9 cellular contexts compared by ENCODE assay signal in the genomic region with DNA sequence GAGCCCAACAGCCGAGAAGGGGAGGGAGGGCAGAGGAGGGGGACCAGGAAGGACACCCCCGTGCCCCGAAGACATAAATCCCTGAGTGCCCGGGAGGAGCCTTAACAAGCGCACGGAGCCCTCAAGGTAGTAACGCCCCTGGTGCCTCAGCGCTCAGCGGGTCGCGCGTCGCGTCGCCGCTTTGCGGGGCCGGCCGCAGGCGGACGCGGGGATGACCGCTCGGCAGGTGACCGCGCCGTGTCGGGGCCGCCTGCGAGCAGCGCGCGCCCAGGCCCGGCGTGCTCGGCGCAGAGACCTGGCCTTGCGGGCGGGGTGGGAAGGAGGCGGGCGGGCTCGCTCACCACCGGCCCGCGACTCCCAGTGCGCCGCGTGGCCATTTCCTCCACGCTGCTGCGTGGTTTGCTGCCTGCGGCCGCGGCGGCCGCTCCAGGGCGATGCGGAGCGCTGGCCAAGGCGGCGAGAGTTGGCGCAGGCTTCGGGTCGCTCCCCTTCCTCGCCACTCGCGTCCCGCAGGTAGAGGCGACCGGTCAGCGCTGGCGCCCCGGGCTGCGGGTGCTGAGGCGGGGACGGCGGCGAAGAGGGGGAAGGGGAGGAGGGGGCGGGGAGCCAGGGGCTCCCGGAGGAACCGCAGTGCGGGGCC. TPM values are rescaled to one million over a fixed set of nuclear protein-coding genes. Genes with fewer than 3 reads are reported as not detected.
DNase-seq lines count a peak whose midpoint lies in the region; ATAC-seq and TF ChIP-seq lines count a peak whose summit lies in the region.
"Had no signal": no experiment of that assay in that cellular context is flagged by ENCODE, and none has a peak within 500 bp of the region (broad histone marks: within the 10 kb centered on the region; RNA-seq: fewer than 3 reads in every experiment).

No MANE protein-coding gene starts in this region.

- peaks cover 9% of the 10 kb centered on the region for H3K4me1 Mint-ChIP-seq in T-helper 1 cell treated with Interleukin-12 subunit alpha and Interleukin-12 subunit beta and Interleukin-4 antibody, amounts not matched to agents 30 μg/mL and 1 μg/mL, for 36 hours (ENCODE audit: low read depth)
- peaks cover 22% of the 10 kb centered on the region in 2 donors for H3K4me1 Mint-ChIP-seq in natural killer cell

- ATAC-seq in HG02840 (IDR thresholded peaks at IDR 0.05; ENCODE audit: low FRiP score, unreplicated experiment) (peak; percentile 19), natural killer cell (peak; percentile 28 to 50 (median 33))

- peak overlapping the region; percentile 38 to 73 for H3K27ac ChIP-seq in esophagus (ENCODE audit: low read depth in 2 of 2, low read length in 1 of 2)

- H3K4me1 ChIP-seq in esophagus (ENCODE audit: control insufficient read depth in 2 of 2, insufficient read depth in 2 of 2, low read length in 1 of 2): peaks cover 3 to 7% of the 10 kb centered on the region in 2 donors

- H3K9me3 ChIP-seq in esophagus (ENCODE audit: control insufficient read depth in 2 of 2, insufficient read depth in 1 of 2, low read depth in 1 of 2, low read length in 1 of 2): peaks cover 0 to 2% of the 10 kb centered on the region in 2 donors

- no peak overlapping the region for H3K27ac Mint-ChIP-seq in T-helper 1 cell treated with Interleukin-12 subunit alpha and Interleukin-12 subunit beta and Interleukin-4 antibody, amounts not matched to agents 30 μg/mL and 1 μg/mL, for 36 hours
- peak overlapping the region in 1 of 2 donors; percentile 68 for H3K27ac Mint-ChIP-seq in natural killer cell

- TF ChIP-seq CTCF in natural killer cell (IDR thresholded peaks at IDR 0.05): no peak

- H3K27me3 Mint-ChIP-seq in T-helper 1 cell treated with Interleukin-12 subunit alpha and Interleukin-12 subunit beta and Interleukin-4 antibody, amounts not matched to agents 30 μg/mL and 1 μg/mL, for 36 hours (ENCODE audit: low read depth): peaks cover 49% of the 10 kb centered on the region
- H3K27me3 Mint-ChIP-seq in natural killer cell (ENCODE audit: low read depth in 2 of 2): peaks cover 28 to 34% of the 10 kb centered on the region in 2 donors

- intact Hi-C loops in natural killer cell (cut with micrococcal nuclease): no loop called here

- H3K9me3 Mint-ChIP-seq in T-helper 1 cell treated with Interleukin-12 subunit alpha and Interleukin-12 subunit beta and Interleukin-4 antibody, amounts not matched to agents 30 μg/mL and 1 μg/mL, for 36 hours: no peaks in the 10 kb centered on the region
- peaks cover 0 to 4% of the 10 kb centered on the region in 2 donors for H3K9me3 Mint-ChIP-seq in natural killer cell

- 1% methylated on average over 54 to 81 of the region's 81 CpGs for WGBS in esophagus, 2 donors

- no peaks in the 10 kb centered on the region for H3K27me3 ChIP-seq in esophagus (ENCODE audit: control insufficient read depth in 1 of 2, insufficient read depth in 2 of 2, low read length in 2 of 2)

- no peaks in the 10 kb centered on the region for H3K36me3 ChIP-seq in esophagus (ENCODE audit: control insufficient read depth in 2 of 2, insufficient read depth in 2 of 2, low read length in 1 of 2)

- peak overlapping the region; percentile 73 for H3K4me3 Mint-ChIP-seq in T-helper 1 cell treated with Interleukin-12 subunit alpha and Interleukin-12 subunit beta and Interleukin-4 antibody, amounts not matched to agents 30 μg/mL and 1 μg/mL, for 36 hours
- peak overlapping the region; percentile 92 for H3K4me3 Mint-ChIP-seq in natural killer cell

- DNase-seq in SKM-1 treated with dmso at 0.1 percent for 144 hours (lab: John Stamatoyannopoulos, UW; ENCODE audit: unreplicated experiment): peak; percentile 22
- no peak for DNase-seq in SKM-1 (lab: John Stamatoyannopoulos, UW; ENCODE audit: unreplicated experiment)
- no peak for DNase-seq in natural killer cell
- DNase-seq in activated CD4-positive, CD25-positive, alpha-beta regulatory T cell treated with anti-CD3 and anti-CD28 coated beads, Interleukin-2, amount 50 U/mL, for 72 hours: no peak
- no peak for DNase-seq in hepatic stellate cell (ENCODE audit: low spot score)
- DNase-seq: DND-41 had no signal

- peak overlapping the region; percentile 61 to 67 for H3K4me3 ChIP-seq in esophagus (ENCODE audit: low read depth in 1 of 2, low read length in 2 of 2)

- H3K36me3 Mint-ChIP-seq in T-helper 1 cell treated with Interleukin-12 subunit alpha and Interleukin-12 subunit beta and Interleukin-4 antibody, amounts not matched to agents 30 μg/mL and 1 μg/mL, for 36 hours (ENCODE audit: low read depth): no peaks in the 10 kb centered on the region
- no peaks in the 10 kb centered on the region for H3K36me3 Mint-ChIP-seq in natural killer cell

RNA-seq across cellular contexts. Expression of gene CCSER1, which starts 0.6 kb away (rescaled TPM):
- polyA plus RNA-seq in esophagus: under 1 TPM; 0.35 to 0.87 TPM
- total RNA-seq in natural killer cell: 1 to 10 TPM in 2 of 3 donors, under 1 TPM in 1; 0.87 to 1.1 (median 1.1) TPM
